1 cellular context compared by ENCODE assay signal in the genomic region with DNA sequence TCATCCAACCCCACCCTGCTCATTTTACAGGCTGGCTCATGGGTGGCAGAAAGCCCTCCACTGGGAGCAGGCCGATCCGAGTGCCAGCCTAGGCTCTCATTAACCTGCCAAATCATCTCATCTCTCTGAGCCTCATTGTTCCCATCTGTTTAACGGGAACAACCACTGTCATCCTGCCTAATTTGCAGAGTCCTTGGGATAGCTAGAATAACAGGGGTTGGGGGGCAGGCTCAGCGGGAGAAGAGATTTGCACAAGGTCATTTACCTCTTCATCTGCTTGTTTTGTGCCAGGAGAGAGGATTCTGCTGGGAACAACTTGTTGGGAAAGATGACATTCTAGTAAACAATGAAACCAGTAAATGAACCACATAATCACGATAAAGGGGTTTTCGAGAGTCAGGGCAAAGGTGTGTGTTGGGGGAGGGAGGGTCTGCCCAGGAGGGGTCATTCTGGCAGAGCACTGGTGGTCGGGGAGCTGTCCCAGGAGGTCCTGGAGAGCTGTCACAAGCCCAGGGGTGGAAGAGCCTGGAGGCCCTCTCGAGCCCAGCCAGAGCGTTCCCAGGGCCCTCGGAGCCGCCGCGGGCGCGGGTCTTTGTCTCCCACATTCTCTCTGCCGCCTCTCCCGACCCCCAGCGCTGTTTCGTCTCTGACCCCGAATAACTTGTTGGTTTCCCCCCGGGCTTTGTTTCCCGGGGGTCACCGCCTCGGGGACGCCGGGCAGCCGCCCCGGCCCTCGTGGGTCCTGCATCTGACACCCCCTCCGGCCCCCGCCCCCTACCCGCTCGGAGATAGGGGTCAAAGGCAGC.
A peak's percentile ranks its signal among the peaks of the same experiment; 100 is the strongest.
TF ChIP-seq lines count a peak whose summit lies in the region.

No MANE protein-coding gene starts in this region.

TF ChIP-seq in HepG2, 621 proteins besides CTCF, POLR2A, EP300 and RAD21 (continued from another document and continues in another):
- no peak for TF ChIP-seq DMTF1 (CRISPR knock-in tag; IDR thresholded peaks at IDR 0.05)
- no peak for TF ChIP-seq HMGXB3 (CRISPR knock-in tag; IDR thresholded peaks at IDR 0.05; ENCODE audit: borderline replicate concordance)
- TF ChIP-seq ZNF264 (CRISPR knock-in tag; IDR thresholded peaks at IDR 0.05) = no peak
- TF ChIP-seq ZNF367 (CRISPR knock-in tag; IDR thresholded peaks at IDR 0.05; ENCODE audit: borderline replicate concordance) = no peak
- no peak for TF ChIP-seq ZFP36 (IDR thresholded peaks at IDR 0.05; ENCODE audit: borderline replicate concordance, low read depth, low read length, partially characterized antibody)
- no peak for TF ChIP-seq POLR2G (IDR thresholded peaks at IDR 0.05; ENCODE audit: low read depth, low read length)
- TF ChIP-seq, protein P1, sequence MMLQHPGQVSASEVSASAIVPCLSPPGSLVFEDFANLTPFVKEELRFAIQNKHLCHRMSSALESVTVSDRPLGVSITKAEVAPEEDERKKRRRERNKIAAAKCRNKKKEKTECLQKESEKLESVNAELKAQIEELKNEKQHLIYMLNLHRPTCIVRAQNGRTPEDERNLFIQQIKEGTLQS (CRISPR knock-in tag; IDR thresholded peaks at IDR 0.05) = no peak
- TF ChIP-seq, protein P2, sequence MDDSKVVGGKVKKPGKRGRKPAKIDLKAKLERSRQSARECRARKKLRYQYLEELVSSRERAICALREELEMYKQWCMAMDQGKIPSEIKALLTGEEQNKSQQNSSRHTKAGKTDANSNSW (CRISPR knock-in tag; IDR thresholded peaks at IDR 0.05; ENCODE audit: borderline replicate concordance) = no peak; the same call in 1 of the 2 replicates
- no peak for TF ChIP-seq TBP (CRISPR knock-in tag; IDR thresholded peaks at IDR 0.05)
- no peak for TF ChIP-seq TBX3 (IDR thresholded peaks at IDR 0.05; ENCODE audit: borderline replicate concordance)
- TF ChIP-seq ZUFSP (CRISPR knock-in tag; IDR thresholded peaks at IDR 0.05; ENCODE audit: borderline replicate concordance) = no peak
- no peak for TF ChIP-seq ARID2 (CRISPR knock-in tag; IDR thresholded peaks at IDR 0.05; ENCODE audit: borderline replicate concordance)
- TF ChIP-seq THAP9 (CRISPR knock-in tag; IDR thresholded peaks at IDR 0.05; ENCODE audit: borderline replicate concordance) = peak; percentile 46; the same call in 1 of the 2 replicates
- TF ChIP-seq, protein P3, sequence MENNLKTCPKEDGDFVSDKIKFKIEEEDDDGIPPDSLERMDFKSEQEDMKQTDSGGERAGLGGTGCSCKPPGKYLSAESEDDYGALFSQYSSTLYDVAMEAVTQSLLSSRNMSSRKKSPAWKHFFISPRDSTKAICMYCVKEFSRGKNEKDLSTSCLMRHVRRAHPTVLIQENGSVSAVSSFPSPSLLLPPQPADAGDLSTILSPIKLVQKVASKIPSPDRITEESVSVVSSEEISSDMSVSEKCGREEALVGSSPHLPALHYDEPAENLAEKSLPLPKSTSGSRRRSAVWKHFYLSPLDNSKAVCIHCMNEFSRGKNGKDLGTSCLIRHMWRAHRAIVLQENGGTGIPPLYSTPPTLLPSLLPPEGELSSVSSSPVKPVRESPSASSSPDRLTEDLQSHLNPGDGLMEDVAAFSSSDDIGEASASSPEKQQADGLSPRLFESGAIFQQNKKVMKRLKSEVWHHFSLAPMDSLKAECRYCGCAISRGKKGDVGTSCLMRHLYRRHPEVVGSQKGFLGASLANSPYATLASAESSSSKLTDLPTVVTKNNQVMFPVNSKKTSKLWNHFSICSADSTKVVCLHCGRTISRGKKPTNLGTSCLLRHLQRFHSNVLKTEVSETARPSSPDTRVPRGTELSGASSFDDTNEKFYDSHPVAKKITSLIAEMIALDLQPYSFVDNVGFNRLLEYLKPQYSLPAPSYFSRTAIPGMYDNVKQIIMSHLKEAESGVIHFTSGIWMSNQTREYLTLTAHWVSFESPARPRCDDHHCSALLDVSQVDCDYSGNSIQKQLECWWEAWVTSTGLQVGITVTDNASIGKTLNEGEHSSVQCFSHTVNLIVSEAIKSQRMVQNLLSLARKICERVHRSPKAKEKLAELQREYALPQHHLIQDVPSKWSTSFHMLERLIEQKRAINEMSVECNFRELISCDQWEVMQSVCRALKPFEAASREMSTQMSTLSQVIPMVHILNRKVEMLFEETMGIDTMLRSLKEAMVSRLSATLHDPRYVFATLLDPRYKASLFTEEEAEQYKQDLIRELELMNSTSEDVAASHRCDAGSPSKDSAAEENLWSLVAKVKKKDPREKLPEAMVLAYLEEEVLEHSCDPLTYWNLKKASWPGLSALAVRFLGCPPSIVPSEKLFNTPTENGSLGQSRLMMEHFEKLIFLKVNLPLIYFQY (CRISPR knock-in tag; IDR thresholded peaks at IDR 0.05; ENCODE audit: borderline replicate concordance) = no peak
- TF ChIP-seq, protein P4, sequence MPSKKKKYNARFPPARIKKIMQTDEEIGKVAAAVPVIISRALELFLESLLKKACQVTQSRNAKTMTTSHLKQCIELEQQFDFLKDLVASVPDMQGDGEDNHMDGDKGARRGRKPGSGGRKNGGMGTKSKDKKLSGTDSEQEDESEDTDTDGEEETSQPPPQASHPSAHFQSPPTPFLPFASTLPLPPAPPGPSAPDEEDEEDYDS (CRISPR knock-in tag; IDR thresholded peaks at IDR 0.05) = no peak
- TF ChIP-seq STAG1 (CRISPR knock-in tag; IDR thresholded peaks at IDR 0.05) = no peak
- no peak for TF ChIP-seq BRCA1 (CRISPR knock-in tag; IDR thresholded peaks at IDR 0.05)
- no peak for TF ChIP-seq SRSF4 (IDR thresholded peaks at IDR 0.05; ENCODE audit: low read depth, low read length, poor library complexity, severe bottlenecking)
- no peak; the same call in 1 of the 2 replicates for TF ChIP-seq SNAI1 (CRISPR knock-in tag; IDR thresholded peaks at IDR 0.05; ENCODE audit: borderline replicate concordance)
- TF ChIP-seq TMF1 (CRISPR knock-in tag; IDR thresholded peaks at IDR 0.05; ENCODE audit: low read depth) = no peak
- no peak for TF ChIP-seq GATA4 (IDR thresholded peaks at IDR 0.05; ENCODE audit: borderline replicate concordance, low read depth)
- TF ChIP-seq SMC3 (IDR thresholded peaks at IDR 0.05; ENCODE audit: low read length) = no peak
- peak; percentile 38; the same call in 1 of the 2 replicates for TF ChIP-seq FOXP4 (CRISPR knock-in tag; IDR thresholded peaks at IDR 0.05)
- no peak for TF ChIP-seq ZNF782 (CRISPR knock-in tag; IDR thresholded peaks at IDR 0.05; ENCODE audit: borderline replicate concordance)
- TF ChIP-seq HINFP (CRISPR knock-in tag; IDR thresholded peaks at IDR 0.05; ENCODE audit: low read depth) = no peak
- TF ChIP-seq MAFF (IDR thresholded peaks at IDR 0.05; ENCODE audit: low read depth, low read length) = no peak
- TF ChIP-seq ZBTB3 (CRISPR knock-in tag; IDR thresholded peaks at IDR 0.05; ENCODE audit: borderline replicate concordance, low read depth) = no peak
- TF ChIP-seq MAFK (conservative IDR thresholded peaks at IDR 0.05 in 1 of 2, IDR thresholded peaks at IDR 0.05 in 1 of 2; ENCODE audit: low read length in 2 of 2) = no peak
- no peak for TF ChIP-seq PITX1 (CRISPR knock-in tag; IDR thresholded peaks at IDR 0.05)
- 0 out of 2 replicates have a peak, but pooled peaks have one; percentile 21 for TF ChIP-seq NR2F6 (IDR thresholded peaks at IDR 0.05)
- no peak for TF ChIP-seq NR2F6 (CRISPR knock-in tag; IDR thresholded peaks at IDR 0.05)
